Comparison of ENCODE assay signal across 2 cellular contexts in genomic region chr2:85600951-85601770, GRCh38.
TF ChIP-seq lines count a peak whose summit lies in the region.

No MANE protein-coding gene starts in this region.

TF ChIP-seq in SK-N-SH, 30 proteins besides CTCF, POLR2A, EP300 and RAD21 (continued from another document):
- TF ChIP-seq USF1 (IDR thresholded peaks at IDR 0.05; ENCODE audit: borderline replicate concordance, low read depth) (no peak), SIN3A (IDR thresholded peaks at IDR 0.05; ENCODE audit: borderline replicate concordance, low read depth, low read length) (no peak), ZBTB33 (IDR thresholded peaks at IDR 0.05; ENCODE audit: borderline replicate concordance, low read depth) (no peak), RXRA (IDR thresholded peaks at IDR 0.05; ENCODE audit: borderline replicate concordance, low read depth) (no peak)

TF ChIP-seq in SK-N-SH treated with all-trans-retinoic acid at 6 μM for 48 hours, 23 proteins besides CTCF, POLR2A, EP300 and RAD21 (continued from another document):
- no peak for TF ChIP-seq PATZ1 (CRISPR knock-in tag; IDR thresholded peaks at IDR 0.05; ENCODE audit: borderline replicate concordance)
- no peak for TF ChIP-seq POU6F1 (CRISPR knock-in tag; IDR thresholded peaks at IDR 0.05; ENCODE audit: borderline replicate concordance, low read depth)
- no peak for TF ChIP-seq TCF4 (CRISPR knock-in tag; IDR thresholded peaks at IDR 0.05; ENCODE audit: borderline replicate concordance)
- TF ChIP-seq SNAI2 (CRISPR knock-in tag; IDR thresholded peaks at IDR 0.05) = no peak
- no peak for TF ChIP-seq ZC3H10 (CRISPR knock-in tag; IDR thresholded peaks at IDR 0.05)
